In genomic region chr2:23526114-23526513, GRCh38 we compare ENCODE assay signal across 16 cellular contexts.
DNase-seq lines count a peak whose midpoint lies in the region; ATAC-seq and TF ChIP-seq lines count a peak whose summit lies in the region.
"Had no signal": no experiment of that assay in that cellular context is flagged by ENCODE, and none has a peak within 500 bp of the region (broad histone marks: within the 10 kb centered on the region; RNA-seq: fewer than 3 reads in every experiment).

No MANE protein-coding gene starts in this region.

- no peaks in the 10 kb centered on the region for H3K9me3 Mint-ChIP-seq in natural killer cell
- H3K9me3 Mint-ChIP-seq: immature natural killer cell; stimulated activated naive CD8-positive, alpha-beta T cell treated with anti-CD3 and anti-CD28 coated beads, Interleukin-15, Interleukin-2, amounts not matched to agents 100 ng/mL and 50 ng/mL, for 24 hours had no signal

- no peak overlapping the region for H2BK12ac ChIP-seq in neuronal stem cell (ENCODE audit: low read length)

- no peak overlapping the region for H3K4me2 ChIP-seq in neuronal stem cell (ENCODE audit: insufficient read depth, low read length, poor library complexity, severe bottlenecking)

- H3K27me3 ChIP-seq in neuronal stem cell (ENCODE audit: control insufficient read depth in 3 of 3, insufficient read depth in 3 of 3, low read depth in 1 of 3, low read length in 3 of 3) (no peaks in the 10 kb centered on the region), stomach smooth muscle (ENCODE audit: control insufficient read depth in 1 of 2, insufficient read depth in 2 of 2, low read length in 2 of 2) (no peaks in the 10 kb centered on the region)
- H3K27me3 ChIP-seq: ovary had no signal

- H2BK120ac ChIP-seq in neuronal stem cell (ENCODE audit: low read depth, low read length): no peak overlapping the region

- H3K36me3 Mint-ChIP-seq in natural killer cell: no peaks in the 10 kb centered on the region
- H3K36me3 Mint-ChIP-seq: immature natural killer cell had no signal

- peak overlapping the region; percentile 16 for H2AK5ac ChIP-seq in neuronal stem cell (ENCODE audit: low read depth, low read length)

- DNase-seq in activated naive CD4-positive, alpha-beta T cell treated with Interleukin-2 at 50 U/mL for 16 hours: peak; percentile 10
- DNase-seq in activated naive CD4-positive, alpha-beta T cell (lab: John Stamatoyannopoulos, UW): no peak
- DNase-seq in activated naive CD4-positive, alpha-beta T cell treated with anti-CD3 and anti-CD28 coated beads, Interleukin-2, amount 50 U/mL, for 16 hours: peak; percentile 54
- no peak for DNase-seq in neuronal stem cell (ENCODE audit: low spot score)
- DNase-seq in pons (ENCODE audit: low spot score): no peak
- DNase-seq in SW 1271 (lab: John Stamatoyannopoulos, UW): no peak
- no peak for DNase-seq in natural killer cell
- DNase-seq: ACHN; effector CD8-positive, alpha-beta T cell; immature natural killer cell; NCI-H1436 treated with DMSO at 0.1 percent for 48 hours; NCI-H774; ovary had no signal

- no peak overlapping the region for H4K8ac ChIP-seq in neuronal stem cell (ENCODE audit: low read depth, low read length)

- H2BK5ac ChIP-seq in neuronal stem cell (ENCODE audit: low read length): no peak overlapping the region

- H4K91ac ChIP-seq in neuronal stem cell (ENCODE audit: low read depth, low read length, poor library complexity): no peak overlapping the region

- WGBS in neuronal stem cell (ENCODE audit: extremely low coverage in 2 of 2, insufficient read length in 2 of 2, insufficient replicate concordance in 1 of 2), 2 donors: no CpG with 5 or more reads among the region's 19 CpGs

- no peak overlapping the region for H3K23ac ChIP-seq in neuronal stem cell (ENCODE audit: low read depth, low read length, poor library complexity)

- no peak overlapping the region for H3K4me3 ChIP-seq in neuronal stem cell (ENCODE audit: low read length in 2 of 2)
- no peak overlapping the region for H3K4me3 ChIP-seq in stomach smooth muscle (ENCODE audit: low read length in 2 of 2)
- H3K4me3 ChIP-seq: ovary, skin epidermis had no signal

- H3K79me1 ChIP-seq in neuronal stem cell (ENCODE audit: low read depth, low read length): no peaks in the 10 kb centered on the region

- no peak overlapping the region for H2BK15ac ChIP-seq in neuronal stem cell (ENCODE audit: low read length)

- H3K18ac ChIP-seq in neuronal stem cell (ENCODE audit: low read length): peak overlapping the region; percentile 87

- no peak for ATAC-seq in natural killer cell

- H3K4me1 Mint-ChIP-seq in natural killer cell: peaks cover 0 to 7% of the 10 kb centered on the region in 2 donors

- no peak overlapping the region for H3K4ac ChIP-seq in neuronal stem cell (ENCODE audit: low read length)

- no peak overlapping the region for H2AFZ ChIP-seq in neuronal stem cell (ENCODE audit: low read length)

- H3K27me3 Mint-ChIP-seq in natural killer cell (ENCODE audit: low read depth in 2 of 2): peaks cover 0 to 11% of the 10 kb centered on the region in 2 donors
- H3K27me3 Mint-ChIP-seq: stimulated activated naive CD8-positive, alpha-beta T cell treated with anti-CD3 and anti-CD28 coated beads, Interleukin-15, Interleukin-2, amounts not matched to agents 100 ng/mL and 50 ng/mL, for 24 hours had no signal

- no peak overlapping the region for H3K27ac ChIP-seq in neuronal stem cell (replicated peaks; ENCODE audit: low read length)
- peak overlapping the region; percentile 96 for H3K27ac ChIP-seq in stomach smooth muscle (ENCODE audit: low read length)

- no peak overlapping the region for H3K27ac Mint-ChIP-seq in natural killer cell
- H3K27ac Mint-ChIP-seq: immature natural killer cell; stimulated activated naive CD8-positive, alpha-beta T cell treated with anti-CD3 and anti-CD28 coated beads, Interleukin-15, Interleukin-2, amounts not matched to agents 100 ng/mL and 50 ng/mL, for 24 hours had no signal

- TF ChIP-seq CTCF in natural killer cell (IDR thresholded peaks at IDR 0.05): no peak

- no peak overlapping the region for H3K9ac ChIP-seq in neuronal stem cell (ENCODE audit: low read depth, low read length, poor library complexity)
- H3K9ac ChIP-seq in stomach smooth muscle (ENCODE audit: low read length in 2 of 2): no peak overlapping the region

- H3K9me3 ChIP-seq in neuronal stem cell (replicated peaks in 1 of 2; ENCODE audit: control insufficient read depth in 2 of 2, insufficient read depth in 1 of 2, low read depth in 1 of 2, low read length in 2 of 2) (no peaks in the 10 kb centered on the region), stomach smooth muscle (ENCODE audit: control insufficient read depth in 2 of 2, low read length in 2 of 2) (no peaks in the 10 kb centered on the region)
- H3K9me3 ChIP-seq: ovary had no signal

- H3K4me1 ChIP-seq in neuronal stem cell (ENCODE audit: control insufficient read depth in 2 of 2, insufficient read depth in 1 of 2, low read depth in 1 of 2, low read length in 2 of 2): peaks cover 11 to 17% of the 10 kb centered on the region in 2 donors
- peaks cover 49% of the 10 kb centered on the region for H3K4me1 ChIP-seq in stomach smooth muscle (ENCODE audit: control insufficient read depth, insufficient read depth, low read length)

- no peak overlapping the region for H3K4me3 Mint-ChIP-seq in natural killer cell
- H3K4me3 Mint-ChIP-seq: immature natural killer cell; stimulated activated naive CD8-positive, alpha-beta T cell treated with anti-CD3 and anti-CD28 coated beads, Interleukin-15, Interleukin-2, amounts not matched to agents 100 ng/mL and 50 ng/mL, for 24 hours had no signal

- intact Hi-C loops in natural killer cell (cut with micrococcal nuclease): no loop called here

- H3K36me3 ChIP-seq in neuronal stem cell (replicated peaks in 1 of 2; ENCODE audit: control insufficient read depth in 2 of 2, insufficient read depth in 2 of 2, low read length in 2 of 2): no peaks in the 10 kb centered on the region
- H3K36me3 ChIP-seq in stomach smooth muscle (ENCODE audit: control insufficient read depth in 2 of 2, insufficient read depth in 2 of 2, low read length in 2 of 2): no peaks in the 10 kb centered on the region
- H3K36me3 ChIP-seq: ovary had no signal

- H3K14ac ChIP-seq in neuronal stem cell (ENCODE audit: low read length): no peak overlapping the region

Comparison
In these comparisons a context has a peak if more than half of its experiments do, and no peak if none do; other contexts are left out.
1. DNase-seq: peak in activated naive CD4-positive, alpha-beta T cell treated with Interleukin-2 at 50 U/mL for 16 hours (single experiment) and activated naive CD4-positive, alpha-beta T cell treated with anti-CD3 and anti-CD28 coated beads, Interleukin-2, amount 50 U/mL, for 16 hours (single experiment); none in activated naive CD4-positive, alpha-beta T cell (0 of 4), neuronal stem cell (single experiment), pons (single experiment), SW 1271 (0 of 2) and natural killer cell (single experiment).